In the genomic region with DNA sequence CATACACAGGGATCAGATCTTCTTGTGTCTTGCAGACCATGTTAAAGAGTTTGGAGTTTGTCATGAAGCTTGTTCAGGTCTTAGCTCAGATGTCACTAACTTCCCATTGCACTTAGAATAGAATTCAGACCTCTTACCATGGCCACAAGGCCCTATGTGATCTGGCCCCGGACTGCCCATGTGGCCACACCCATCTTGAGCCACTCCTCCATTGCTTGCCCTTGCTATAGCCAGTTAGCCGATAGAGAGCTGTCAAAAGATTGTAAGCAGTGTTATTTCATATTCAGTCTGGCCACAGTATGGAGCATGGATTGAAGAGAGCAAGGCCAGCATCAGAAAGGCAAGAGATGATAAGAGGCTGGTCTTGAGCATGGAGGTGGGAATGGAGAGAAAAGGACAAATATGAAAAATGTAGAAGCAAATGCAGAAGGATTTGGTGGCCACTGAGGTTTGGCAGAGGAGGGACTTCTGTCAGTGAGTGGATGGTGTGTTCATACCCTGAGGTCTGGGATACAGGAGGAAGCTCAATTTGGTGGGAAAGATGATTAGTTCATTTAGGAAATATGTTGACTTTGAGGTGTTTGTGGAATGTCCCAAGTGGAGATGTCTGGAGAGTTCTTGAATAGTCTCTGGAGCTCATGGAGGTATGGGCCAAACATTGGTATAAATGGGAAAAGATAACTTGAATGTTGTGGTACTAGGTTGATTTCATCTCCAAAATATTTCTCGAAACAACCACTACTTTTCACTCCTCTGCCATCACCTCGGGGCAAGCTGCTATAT, we compare ENCODE assay signal across 1 cellular context.
TF ChIP-seq lines count a peak whose summit lies in the region.

No MANE protein-coding gene starts in this region.

TF ChIP-seq in IMR-90, 13 proteins besides CTCF, POLR2A, EP300 and RAD21:
- TF ChIP-seq MAFK (IDR thresholded peaks at IDR 0.05; ENCODE audit: low read depth, low read length) (no peak), RFX5 (IDR thresholded peaks at IDR 0.05; ENCODE audit: low read depth, low read length) (no peak), MXI1 (IDR thresholded peaks at IDR 0.05; ENCODE audit: borderline replicate concordance, low read depth, low read length) (no peak), NFE2L2 (IDR thresholded peaks at IDR 0.05; ENCODE audit: low read depth, low read length) (no peak), CHD1 (IDR thresholded peaks at IDR 0.05; ENCODE audit: low read depth, low read length) (no peak)
- TF ChIP-seq, protein P1, sequence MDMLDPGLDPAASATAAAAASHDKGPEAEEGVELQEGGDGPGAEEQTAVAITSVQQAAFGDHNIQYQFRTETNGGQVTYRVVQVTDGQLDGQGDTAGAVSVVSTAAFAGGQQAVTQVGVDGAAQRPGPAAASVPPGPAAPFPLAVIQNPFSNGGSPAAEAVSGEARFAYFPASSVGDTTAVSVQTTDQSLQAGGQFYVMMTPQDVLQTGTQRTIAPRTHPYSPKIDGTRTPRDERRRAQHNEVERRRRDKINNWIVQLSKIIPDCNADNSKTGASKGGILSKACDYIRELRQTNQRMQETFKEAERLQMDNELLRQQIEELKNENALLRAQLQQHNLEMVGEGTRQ (IDR thresholded peaks at IDR 0.05; ENCODE audit: low read depth, low read length), result no peak
